Comparison of ENCODE assay signal across 8 cellular contexts in the genomic region with DNA sequence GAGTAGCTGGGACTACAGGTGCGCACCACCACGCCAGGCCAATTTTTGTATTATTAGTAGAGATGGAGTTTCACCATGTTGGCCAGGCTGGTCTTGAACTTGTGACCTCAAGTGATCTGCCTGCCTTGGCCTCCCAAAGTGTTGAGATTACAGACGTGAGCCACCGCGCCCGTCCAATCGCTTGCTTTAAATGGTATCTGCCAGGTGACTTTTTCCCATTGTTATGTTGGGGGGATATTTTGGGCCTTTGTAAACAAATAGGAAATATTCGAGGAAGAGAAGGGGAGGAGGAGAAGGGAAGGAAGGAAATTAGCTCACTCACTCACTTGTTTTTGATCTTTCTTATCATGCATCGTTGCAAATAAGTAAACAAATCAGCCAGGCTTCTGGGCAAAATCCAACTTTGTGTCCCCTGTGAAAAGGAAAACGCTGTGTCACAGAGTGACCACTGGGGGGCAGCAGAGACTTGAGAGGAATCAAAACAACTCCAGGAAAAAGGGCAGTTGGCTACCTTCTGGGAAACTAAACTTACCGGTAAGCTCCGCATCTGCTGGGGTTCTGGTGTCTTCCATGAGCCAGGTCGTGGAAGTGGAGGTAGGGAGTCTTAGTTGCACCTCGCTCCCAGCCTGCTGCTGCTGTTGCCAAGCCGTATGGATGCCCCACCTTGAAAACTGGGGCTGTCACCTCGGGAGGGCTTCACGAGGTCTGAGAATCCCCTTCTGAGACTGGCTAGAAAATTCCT. TPM values are rescaled to one million over a fixed set of nuclear protein-coding genes. Genes with fewer than 3 reads are reported as not detected.
DNase-seq lines count a peak whose midpoint lies in the region; ATAC-seq, FAIRE-seq and TF ChIP-seq lines count a peak whose summit lies in the region.

No MANE protein-coding gene starts in this region.

- no peak for TF ChIP-seq POLR2A in sigmoid colon (IDR thresholded peaks at IDR 0.05)

- DNase-seq in NCI-H1694 (lab: John Stamatoyannopoulos, UW) (peak; percentile 59), astrocyte (ENCODE audit: low read depth) (peak; percentile 47), hippocampal formation (lab: John Stamatoyannopoulos, UW) (peak; percentile 62 to 77), sigmoid colon (peak; percentile 89)
- DNase-seq in T-helper 2 cell treated with Interferon-gamma antibody and Interleukin-4, amounts not matched to agents 5 μg/mL and 100 μg/mL, for 36 hours (ENCODE audit: low spot score): peak; percentile 57

- H3K4me3 ChIP-seq in astrocyte (ENCODE audit: insufficient read depth, low read depth, low read length) (no peak overlapping the region), sigmoid colon (peak overlapping the region; percentile 3 to 47 (median 44))

- WGBS in sigmoid colon, 2 donors: 16 to 30% methylated on average over 17 of the region's 17 CpGs

- no peaks in the 10 kb centered on the region for H4K20me1 ChIP-seq in astrocyte (ENCODE audit: insufficient read depth, low read length)

- H3K4me1 ChIP-seq in astrocyte (ENCODE audit: insufficient read depth, low read length): peaks cover 15% of the 10 kb centered on the region
- peaks cover 0 to 14% (median 9%) of the 10 kb centered on the region in 4 donors for H3K4me1 ChIP-seq in sigmoid colon

- TF ChIP-seq CTCF in GM12801 (IDR thresholded peaks at IDR 0.05; ENCODE audit: extremely low read depth, insufficient read length): peak; percentile 85
- TF ChIP-seq CTCF in astrocyte (IDR thresholded peaks at IDR 0.05; ENCODE audit: insufficient read depth, low read depth, low read length): peak; percentile 97
- TF ChIP-seq CTCF in sigmoid colon (IDR thresholded peaks at IDR 0.05): peak; percentile 84 to 96 (median 88)

- TF ChIP-seq EP300 in sigmoid colon (IDR thresholded peaks at IDR 0.05): no peak

- peaks cover 40% of the 10 kb centered on the region for H3K4me1 Mint-ChIP-seq in T-helper 2 cell treated with Interferon-gamma antibody and Interleukin-4, amounts not matched to agents 5 μg/mL and 100 μg/mL, for 36 hours (ENCODE audit: low read depth)
- peaks cover 11% of the 10 kb centered on the region for H3K4me1 Mint-ChIP-seq in astrocyte (ENCODE audit: low read depth, unreplicated experiment)

- H3K9me3 ChIP-seq in astrocyte (ENCODE audit: insufficient read depth, low read depth, low read length) (no peaks in the 10 kb centered on the region), sigmoid colon (no peaks in the 10 kb centered on the region)

- no peak for ATAC-seq in GM19324 (IDR thresholded peaks at IDR 0.05; ENCODE audit: low FRiP score, unreplicated experiment)
- no peak for ATAC-seq in GM19452 (IDR thresholded peaks at IDR 0.05; ENCODE audit: unreplicated experiment)

- no peaks in the 10 kb centered on the region for H3K9me3 Mint-ChIP-seq in T-helper 2 cell treated with Interferon-gamma antibody and Interleukin-4, amounts not matched to agents 5 μg/mL and 100 μg/mL, for 36 hours
- no peaks in the 10 kb centered on the region for H3K9me3 Mint-ChIP-seq in astrocyte (ENCODE audit: unreplicated experiment)

- H3K79me2 ChIP-seq in astrocyte (ENCODE audit: insufficient read depth, low read length): no peaks in the 10 kb centered on the region

- H3K36me3 ChIP-seq in astrocyte (ENCODE audit: insufficient read depth, low read length) (no peaks in the 10 kb centered on the region), sigmoid colon (no peaks in the 10 kb centered on the region)

- H3K27ac ChIP-seq in astrocyte (ENCODE audit: low read depth, low read length): no peak overlapping the region
- H3K27ac ChIP-seq in sigmoid colon: peak overlapping the region in 2 of 4 donors; percentile 36 to 46

- H3K9ac ChIP-seq in astrocyte (ENCODE audit: low read length): peak overlapping the region; percentile 49

- no peaks in the 10 kb centered on the region for H3K27me3 Mint-ChIP-seq in T-helper 2 cell treated with Interferon-gamma antibody and Interleukin-4, amounts not matched to agents 5 μg/mL and 100 μg/mL, for 36 hours (ENCODE audit: low read depth)
- H3K27me3 Mint-ChIP-seq in astrocyte (ENCODE audit: low read depth, unreplicated experiment): no peaks in the 10 kb centered on the region

- no peaks in the 10 kb centered on the region for H3K36me3 Mint-ChIP-seq in T-helper 2 cell treated with Interferon-gamma antibody and Interleukin-4, amounts not matched to agents 5 μg/mL and 100 μg/mL, for 36 hours (ENCODE audit: low read depth)
- no peaks in the 10 kb centered on the region for H3K36me3 Mint-ChIP-seq in astrocyte (ENCODE audit: low read depth, unreplicated experiment)

- no peak for FAIRE-seq in astrocyte (lab: Jason Lieb, UNC)

- intact Hi-C loops in sigmoid colon (cut with DNase I): loop anchor here (1.0 to 2.0 kb wide), 2 partner anchors 35 to 138 kb away; no protein-coding TSS in a partner anchor

- peak overlapping the region; percentile 42 for H3K27ac Mint-ChIP-seq in T-helper 2 cell treated with Interferon-gamma antibody and Interleukin-4, amounts not matched to agents 5 μg/mL and 100 μg/mL, for 36 hours
- peak overlapping the region; percentile 16 for H3K27ac Mint-ChIP-seq in astrocyte (ENCODE audit: unreplicated experiment)

- H3K27me3 ChIP-seq in astrocyte (ENCODE audit: insufficient read depth, low read length): no peaks in the 10 kb centered on the region
- no peaks in the 10 kb centered on the region for H3K27me3 ChIP-seq in sigmoid colon

- peak overlapping the region; percentile 77 for H3K4me3 Mint-ChIP-seq in T-helper 2 cell treated with Interferon-gamma antibody and Interleukin-4, amounts not matched to agents 5 μg/mL and 100 μg/mL, for 36 hours
- H3K4me3 Mint-ChIP-seq in astrocyte (ENCODE audit: unreplicated experiment): no peak overlapping the region

- H2AFZ ChIP-seq in astrocyte (ENCODE audit: low read depth, low read length): peak overlapping the region; percentile 44

- peak overlapping the region; percentile 78 for H3K4me2 ChIP-seq in astrocyte (ENCODE audit: low read length)

RNA-seq across cellular contexts. Expression of a gene that starts 9.3 kb away (rescaled TPM):
- total RNA-seq in astrocyte: 61.3 and 70.5 TPM in 2 replicates
- total RNA-seq in sigmoid colon: 10 to 100 TPM; 63.1 to 86.4 (median 82.7) TPM
- polyA plus RNA-seq in sigmoid colon: 10 to 100 TPM; 27.0 to 47.5 (median 27.6) TPM
